In genomic region chr22:20524004-20524481, GRCh38 we compare ENCODE assay signal across 8 cellular contexts. TPM values are rescaled to one million over a fixed set of nuclear protein-coding genes. Genes with fewer than 3 reads are reported as not detected.
DNase-seq lines count a peak whose midpoint lies in the region; ATAC-seq and TF ChIP-seq lines count a peak whose summit lies in the region.

No MANE protein-coding gene starts in this region.

- H3K4me1 Mint-ChIP-seq in T-helper 17 cell (peaks cover 45% of the 10 kb centered on the region), Calu3 (ENCODE audit: low read depth, unreplicated experiment) (peaks cover 25% of the 10 kb centered on the region)

- TF ChIP-seq CTCF in right atrium auricular region (IDR thresholded peaks at IDR 0.05) = no peak
- no peak for TF ChIP-seq CTCF in Calu3 (IDR thresholded peaks at IDR 0.05; ENCODE audit: unreplicated experiment)

- no peak for DNase-seq in Right ventricle myocardium superior
- no peak for DNase-seq in Right ventricle myocardium inferior (ENCODE audit: missing footprints)
- peak in 1 of 3 donors; percentile 12 for DNase-seq in T-helper 17 cell
- DNase-seq in right atrium auricular region (ENCODE audit: low spot score) = no peak
- no peak for DNase-seq in Calu3
- DNase-seq in NCI-H1105 (lab: John Stamatoyannopoulos, UW) = no peak
- DNase-seq in caudate nucleus (lab: John Stamatoyannopoulos, UW) = no peak

- no TSS peak for BruUV-seq in Calu3 (replicated peaks; lab: Mats Ljungman, UMichigan)

- ATAC-seq in Right ventricle myocardium superior (ENCODE audit: poor library complexity) (peak; percentile 7), Right ventricle myocardium inferior (no peak), T-helper 17 cell (peak; percentile 78), GM21390 (IDR thresholded peaks at IDR 0.05; ENCODE audit: unreplicated experiment) (no peak)

- no peaks in the 10 kb centered on the region for H3K27me3 Mint-ChIP-seq in T-helper 17 cell
- no peaks in the 10 kb centered on the region for H3K27me3 Mint-ChIP-seq in Calu3 (ENCODE audit: unreplicated experiment)

- H3K9me3 Mint-ChIP-seq in Calu3 (ENCODE audit: low read depth, unreplicated experiment) = no peaks in the 10 kb centered on the region

- peak overlapping the region; percentile 94 for H3K27ac Mint-ChIP-seq in T-helper 17 cell
- H3K27ac Mint-ChIP-seq in Calu3 (ENCODE audit: unreplicated experiment) = no peak overlapping the region

- H3K4me3 Mint-ChIP-seq in T-helper 17 cell = peak overlapping the region; percentile 64
- H3K4me3 Mint-ChIP-seq in Calu3 (ENCODE audit: low read depth, unreplicated experiment) = no peak overlapping the region

- H3K4me3 ChIP-seq in right atrium auricular region = no peak overlapping the region

- H3K27me3 ChIP-seq in right atrium auricular region = no peaks in the 10 kb centered on the region

- peaks cover 19% of the 10 kb centered on the region for H3K36me3 ChIP-seq in right atrium auricular region

- H3K27ac ChIP-seq in right atrium auricular region (peak overlapping the region; percentile 28 to 62), caudate nucleus (ENCODE audit: low read depth, low read length) (no peak overlapping the region)

- no peaks in the 10 kb centered on the region for H3K9me3 ChIP-seq in T-helper 17 cell (ENCODE audit: control insufficient read depth, low read length, poor library complexity, severe bottlenecking)
- H3K9me3 ChIP-seq in right atrium auricular region = no peaks in the 10 kb centered on the region

- peaks cover 18% of the 10 kb centered on the region for H3K36me3 Mint-ChIP-seq in T-helper 17 cell (ENCODE audit: low read depth)
- H3K36me3 Mint-ChIP-seq in Calu3 (ENCODE audit: insufficient read depth, unreplicated experiment) = peaks cover 34% of the 10 kb centered on the region

- CTCF ChIA-PET in Calu3 (lab: Charles Lee) = interaction anchor here (0.6 to 1.2 kb wide), 3 partner anchors 29 to 219 kb away, joined by 3 read pairs; no protein-coding TSS in a partner anchor

- intact Hi-C loops in Right ventricle myocardium superior (cut with DNase I) = no loop called here
- intact Hi-C loops in Right ventricle myocardium inferior (cut with DNase I) = no loop called here
- intact Hi-C loops in Calu3 (cut with micrococcal nuclease; ENCODE audit: unreplicated experiment) = no loop called here

- H3K4me1 ChIP-seq in right atrium auricular region = peaks cover 0 to 69% of the 10 kb centered on the region in 2 donors

RNA-seq across cellular contexts. Expression of gene MED15, which starts 16.6 kb away (rescaled TPM):
- 36.3 TPM for total RNA-seq in Right ventricle myocardium superior
- 38.1 TPM for total RNA-seq in Right ventricle myocardium inferior
- total RNA-seq in T-helper 17 cell = 100 to 1,000 TPM; 207 to 251 TPM
- 10 to 100 TPM; 18.8 to 40.6 TPM for total RNA-seq in right atrium auricular region
- 137 and 144 TPM in 2 replicates for total RNA-seq in Calu3 (2022)

RNA-seq across cellular contexts. Expression of gene KLHL22, which starts 28.4 kb away (rescaled TPM):
- total RNA-seq in Right ventricle myocardium superior = 13.5 TPM
- 12.4 TPM for total RNA-seq in Right ventricle myocardium inferior
- 10 to 100 TPM; 28.1 to 33.1 TPM for total RNA-seq in T-helper 17 cell
- 10 to 100 TPM; 16.0 to 21.9 TPM for total RNA-seq in right atrium auricular region
- total RNA-seq in Calu3 (2022) = 26.5 and 28.1 TPM in 2 replicates

Comparison
In these comparisons a context has a peak if more than half of its experiments do, and no peak if none do; other contexts are left out.
1. ATAC-seq: peak in Right ventricle myocardium superior (single experiment) and T-helper 17 cell (single experiment); none in Right ventricle myocardium inferior (single experiment) and GM21390 (single experiment).